1 cellular context compared by ENCODE assay signal in the genomic region with DNA sequence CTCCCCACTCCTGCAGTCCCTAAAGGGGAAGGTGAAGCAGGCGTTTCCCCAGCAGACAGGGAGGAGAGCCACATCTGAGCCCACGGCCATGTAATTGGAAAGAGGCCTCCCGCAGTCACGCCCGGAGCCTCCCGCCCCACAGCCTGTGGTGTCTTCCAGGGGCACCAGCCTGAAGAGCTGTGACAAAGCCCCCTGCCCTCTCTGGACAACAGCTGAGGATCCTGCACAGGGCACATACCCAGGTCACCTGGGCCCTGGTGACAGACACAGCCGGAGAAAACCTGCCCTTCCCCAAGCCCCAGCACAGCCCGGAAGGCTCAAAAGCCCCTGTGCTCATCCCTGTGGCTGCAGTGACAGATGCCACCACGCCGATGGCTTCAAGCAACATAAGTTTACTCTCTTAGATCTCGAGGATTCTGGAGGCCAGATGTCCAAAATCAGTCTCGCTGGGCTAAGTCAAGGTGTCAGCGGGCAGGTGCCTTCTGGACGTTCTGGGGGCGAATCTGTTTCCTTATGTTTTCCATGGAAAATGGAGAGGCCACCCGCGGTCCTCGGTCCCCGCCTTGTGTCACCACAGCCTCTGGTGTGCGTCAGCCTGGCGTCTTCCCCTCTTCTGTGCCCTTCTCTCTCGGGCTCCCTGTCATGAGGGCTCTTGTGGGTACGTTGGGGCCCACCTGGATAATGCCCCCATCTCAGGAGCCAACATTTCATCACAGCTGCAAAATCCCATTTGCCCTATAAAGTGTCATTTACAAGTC.
TF ChIP-seq lines count a peak whose summit lies in the region.

No MANE protein-coding gene starts in this region.

TF ChIP-seq in HCT116, 20 proteins besides CTCF, POLR2A, EP300 and RAD21:
- no peak for TF ChIP-seq EZH2phosphoT487 (IDR thresholded peaks at IDR 0.05; ENCODE audit: borderline replicate concordance)
- TF ChIP-seq CBX3 (IDR thresholded peaks at IDR 0.05; ENCODE audit: low read depth): no peak
- TF ChIP-seq ZFX (IDR thresholded peaks at IDR 0.05): no peak
- no peak for TF ChIP-seq SP1 (IDR thresholded peaks at IDR 0.05; ENCODE audit: low read depth)
- TF ChIP-seq POLR2AphosphoS5 (IDR thresholded peaks at IDR 0.05; ENCODE audit: low read depth, low read length): no peak
- no peak for TF ChIP-seq EGR1 (IDR thresholded peaks at IDR 0.05; ENCODE audit: low read depth)
- no peak for TF ChIP-seq EZH2 (IDR thresholded peaks at IDR 0.05)
- TF ChIP-seq ELF1 (IDR thresholded peaks at IDR 0.05; ENCODE audit: borderline replicate concordance, low read depth): no peak
- TF ChIP-seq SIN3A (IDR thresholded peaks at IDR 0.05; ENCODE audit: low read depth): no peak
- no peak for TF ChIP-seq YY1 (IDR thresholded peaks at IDR 0.05; ENCODE audit: extremely low read depth, insufficient replicate concordance, low read depth, low read length)
- no peak for TF ChIP-seq CEBPB (IDR thresholded peaks at IDR 0.05; ENCODE audit: low read depth)
- TF ChIP-seq, protein P1, sequence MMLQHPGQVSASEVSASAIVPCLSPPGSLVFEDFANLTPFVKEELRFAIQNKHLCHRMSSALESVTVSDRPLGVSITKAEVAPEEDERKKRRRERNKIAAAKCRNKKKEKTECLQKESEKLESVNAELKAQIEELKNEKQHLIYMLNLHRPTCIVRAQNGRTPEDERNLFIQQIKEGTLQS (IDR thresholded peaks at IDR 0.05): no peak
- TF ChIP-seq TCF7L2 (IDR thresholded peaks at IDR 0.05; ENCODE audit: borderline replicate concordance, extremely low read depth, insufficient read depth, insufficient read length): no peak
- TF ChIP-seq ZNF274 (IDR thresholded peaks at IDR 0.05; ENCODE audit: low read depth, low read length): no peak
- TF ChIP-seq FOSL1 (IDR thresholded peaks at IDR 0.05; ENCODE audit: low read depth): no peak
- TF ChIP-seq SRF (IDR thresholded peaks at IDR 0.05; ENCODE audit: low read depth): no peak
- TF ChIP-seq, protein P2, sequence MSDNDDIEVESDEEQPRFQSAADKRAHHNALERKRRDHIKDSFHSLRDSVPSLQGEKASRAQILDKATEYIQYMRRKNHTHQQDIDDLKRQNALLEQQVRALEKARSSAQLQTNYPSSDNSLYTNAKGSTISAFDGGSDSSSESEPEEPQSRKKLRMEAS (IDR thresholded peaks at IDR 0.05): no peak
- TF ChIP-seq JUND (IDR thresholded peaks at IDR 0.05): no peak
